In the genomic region with DNA sequence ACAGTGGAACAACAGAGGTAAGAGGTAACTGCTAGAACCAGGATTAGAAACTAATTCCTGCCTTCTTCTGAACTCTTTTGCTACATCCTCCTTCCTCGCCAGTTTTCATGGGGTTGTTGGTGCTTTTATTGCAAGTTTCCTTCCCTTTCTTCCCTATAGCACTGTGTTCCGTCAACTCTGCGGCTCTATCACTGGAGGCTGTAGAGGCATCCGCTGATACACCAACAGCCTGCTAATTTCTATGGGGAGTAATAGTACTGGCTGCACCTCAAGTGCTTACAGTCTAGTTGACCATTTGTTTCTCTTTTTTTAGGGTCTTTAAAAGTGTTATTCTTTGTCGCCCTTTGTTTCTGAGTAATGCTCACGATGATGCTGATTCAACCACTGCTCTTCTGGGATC, we compare ENCODE assay signal across 9 cellular contexts. TPM values are rescaled to one million over a fixed set of nuclear protein-coding genes. Genes with fewer than 3 reads are reported as not detected.
DNase-seq lines count a peak whose midpoint lies in the region; ATAC-seq and TF ChIP-seq lines count a peak whose summit lies in the region.
"Had no signal": no experiment of that assay in that cellular context is flagged by ENCODE, and none has a peak within 500 bp of the region (broad histone marks: within the 10 kb centered on the region; RNA-seq: fewer than 3 reads in every experiment).

No MANE protein-coding gene starts in this region.

- in situ Hi-C loops in gastrocnemius medialis (cut with MboI; ENCODE audit: low sequenced_read_pairs in 4 of 4) = no loop called here

- peak; percentile 69 for ATAC-seq in SK-N-SH treated with all-trans-retinoic acid at 6 μM for 48 hours
- ATAC-seq in gastrocnemius medialis = no peak
- no peak for ATAC-seq in HG02870 (IDR thresholded peaks at IDR 0.05; ENCODE audit: unreplicated experiment)

- intact Hi-C loops in gastrocnemius medialis (cut with DNase I; ENCODE audit: low total_unique reads) = loop anchor here (5.0 to 10.0 kb wide), 3 partner anchors 117 to 401 kb away; partner anchors contain the start of gene URB1

- no peak overlapping the region for H4K5ac ChIP-seq in H9 (ENCODE audit: insufficient read length, low read depth, low read length)

- H3K36me3 Mint-ChIP-seq in H9 (ENCODE audit: insufficient read depth in 1 of 3, low read depth in 3 of 3) = peaks cover 5 to 24% (median 19%) of the 10 kb centered on the region in 3 experiments; a peak in 6 of 7 replicates

- H3K4me3 ChIP-seq in BJ (ENCODE audit: low read depth, low read length) (peak overlapping the region; percentile 98), fibroblast of villous mesenchyme (ENCODE audit: low read depth, low read length) (peak overlapping the region; percentile 94), gastrocnemius medialis (peak overlapping the region; percentile 82 to 98 (median 92))

- no peaks in the 10 kb centered on the region; the same call in 1 of the 2 replicates for H3K27me3 Mint-ChIP-seq in H9 (ENCODE audit: low read depth)

- H3K18ac ChIP-seq in H9 (ENCODE audit: insufficient read length, low read depth, low read length) = no peak overlapping the region

- no peak overlapping the region for H2BK20ac ChIP-seq in H9 (ENCODE audit: low read depth, low read length, poor library complexity, severe bottlenecking)

- H3K79me1 ChIP-seq in H9 (ENCODE audit: insufficient read depth, low read depth, low read length, poor library complexity, severe bottlenecking) = no peaks in the 10 kb centered on the region

- peak overlapping the region; percentile 92 for H3K4me2 ChIP-seq in H9 (ENCODE audit: insufficient read depth, insufficient read length, low read length)

- peak overlapping the region in 2 of 3 experiments; percentile 64 to 94; a peak in 5 of 7 replicates for H3K27ac Mint-ChIP-seq in H9

- 0 out of 2 replicates have a peak overlapping the region, but pooled peaks have one; percentile 6 for H3K14ac ChIP-seq in H9 (ENCODE audit: insufficient read depth, low read length)

- no peak overlapping the region for H2BK15ac ChIP-seq in H9 (ENCODE audit: low read depth, low read length)

- no peak overlapping the region for H3K23ac ChIP-seq in H9 (ENCODE audit: insufficient read length, low read depth, low read length)

- no peak overlapping the region for H4K8ac ChIP-seq in H9 (replicated peaks; ENCODE audit: insufficient read length, low read depth, low read length)

- H2AFZ ChIP-seq in H9 (ENCODE audit: low read length) = no peak overlapping the region

- H3K27me3 ChIP-seq in BJ (ENCODE audit: control insufficient read depth, insufficient read depth, low read length) (no peaks in the 10 kb centered on the region), H9 (ENCODE audit: insufficient read depth, low read length) (no peaks in the 10 kb centered on the region), gastrocnemius medialis (no peaks in the 10 kb centered on the region)

- no peak overlapping the region for H3T11ph ChIP-seq in H9 (ENCODE audit: low read length)

- H3K27ac ChIP-seq in H9 (ENCODE audit: insufficient read length, low read depth, low read length) (no peak overlapping the region), gastrocnemius medialis (no peak overlapping the region)

- H3K4me3 Mint-ChIP-seq in H9 = peak overlapping the region; percentile 99 to 100

- POLR2A ChIA-PET in BJ (lab: Charles Lee) = no interaction called here

- CTCF ChIA-PET in BJ (lab: Yijun Ruan, JAX) = interaction anchor here (1.8 kb wide), 1 partner anchor 492 kb away, joined by 5 read pairs; no protein-coding TSS in a partner anchor

- H4K20me1 ChIP-seq in H9 (ENCODE audit: control insufficient read depth, insufficient read depth, insufficient read length) = no peaks in the 10 kb centered on the region

- no peak overlapping the region for H2BK5ac ChIP-seq in H9 (ENCODE audit: insufficient read length, low read length)

- no peak overlapping the region for H2BK12ac ChIP-seq in H9 (ENCODE audit: insufficient read length, low read depth, low read length)

- H3K9ac ChIP-seq in H9 (ENCODE audit: extremely low read depth, insufficient read length, low read length) = peak overlapping the region; percentile 44

- no peak overlapping the region for H2AK5ac ChIP-seq in H9 (ENCODE audit: insufficient read length, low read length)

- no peaks in the 10 kb centered on the region for H3K9me3 ChIP-seq in H9 (ENCODE audit: control insufficient read depth, low read depth, low read length)
- H3K9me3 ChIP-seq in gastrocnemius medialis = no peaks in the 10 kb centered on the region

- peaks cover 2% of the 10 kb centered on the region; the same call in 1 of the 2 replicates for H3K79me2 ChIP-seq in H9 (ENCODE audit: insufficient read depth, low read length)

- no peak overlapping the region for H3K56ac ChIP-seq in H9 (ENCODE audit: insufficient read length, low read depth, low read length)

- no peaks in the 10 kb centered on the region for H3K4me1 ChIP-seq in H9 (ENCODE audit: insufficient read depth, low read length)
- H3K4me1 ChIP-seq in gastrocnemius medialis = peaks cover 14 to 25% of the 10 kb centered on the region in 2 donors

- no peaks in the 10 kb centered on the region for H3K9me3 Mint-ChIP-seq in H9

- TF ChIP-seq POLR2A in gastrocnemius medialis (IDR thresholded peaks at IDR 0.05) = no peak

- no peak overlapping the region for H3K4ac ChIP-seq in H9 (ENCODE audit: low read depth, low read length)

- peaks cover 12 to 18% of the 10 kb centered on the region in 2 experiments; a peak in 3 of 4 replicates for H3K4me1 Mint-ChIP-seq in H9

- H4K91ac ChIP-seq in H9 (ENCODE audit: insufficient read length, low read depth, low read length) = no peak overlapping the region

- no CpG with 5 or more reads among the region's 6 CpGs for WGBS in H9 (ENCODE audit: extremely low coverage, insufficient read length, low lambda C conversion rate)

- DNase-seq in BJ (ENCODE audit: low read depth) (no peak), H9 (no peak), fibroblast of villous mesenchyme (ENCODE audit: low read depth) (peak; percentile 12), gastrocnemius medialis (no peak), NCI-H2171 (lab: John Stamatoyannopoulos, UW) (no peak), nucleus accumbens (lab: John Stamatoyannopoulos, UW) (no peak)

- no peak for TF ChIP-seq CTCF in BJ (IDR thresholded peaks at IDR 0.05; ENCODE audit: insufficient read depth, low read depth, low read length)
- TF ChIP-seq CTCF in H9 (conservative IDR thresholded peaks at IDR 0.05) = no peak
- TF ChIP-seq CTCF in fibroblast of villous mesenchyme (IDR thresholded peaks at IDR 0.05; ENCODE audit: insufficient read depth, low read depth, low read length) = no peak
- TF ChIP-seq CTCF in gastrocnemius medialis (IDR thresholded peaks at IDR 0.05 in 4 of 5, conservative IDR thresholded peaks at IDR 0.05 in 1 of 5) = no peak

- H3K23me2 ChIP-seq in H9 (ENCODE audit: insufficient read length, low read depth, low read length, poor library complexity, severe bottlenecking) = peaks cover 10% of the 10 kb centered on the region

- H3K36me3 ChIP-seq in BJ (ENCODE audit: control insufficient read depth, insufficient read depth, low read length) (no peaks in the 10 kb centered on the region), gastrocnemius medialis (no peaks in the 10 kb centered on the region)

- no peak overlapping the region for H2BK120ac ChIP-seq in H9 (ENCODE audit: low read depth, low read length, poor library complexity, severe bottlenecking)

TF ChIP-seq in SK-N-SH treated with all-trans-retinoic acid at 6 μM for 48 hours, 23 proteins besides CTCF, POLR2A, EP300 and RAD21:
- TF ChIP-seq ZC3H10 (CRISPR knock-in tag; IDR thresholded peaks at IDR 0.05) (no peak), POU6F1 (CRISPR knock-in tag; IDR thresholded peaks at IDR 0.05; ENCODE audit: borderline replicate concordance, low read depth) (no peak), CREB5 (CRISPR knock-in tag; IDR thresholded peaks at IDR 0.05; ENCODE audit: low read depth) (no peak)

RNA-seq across cellular contexts. Expression of gene MIS18A, which starts 0.8 kb away (rescaled TPM):
- polyA plus RNA-seq in BJ (2011; rRNA removed) = 6.0 and 7.2 TPM in 2 replicates
- 0.82 and 1.2 TPM in 2 replicates for polyA minus RNA-seq in BJ (2011; rRNA and poly(A)+ RNA removed)
- total RNA-seq in H9 (2021) (56.3 and 56.5 TPM in 2 replicates), fibroblast of villous mesenchyme (6.4 and 13.0 TPM in 2 replicates), gastrocnemius medialis (1 to 10 TPM in 1 of 4 donors, under 1 TPM in 3; 0.51 to 2.7 (median 0.87) TPM)

RNA-seq across cellular contexts. Expression of gene MRAP, which starts 20.6 kb away (rescaled TPM):
- not detected in 2 replicates for polyA plus RNA-seq in BJ (2011; rRNA removed)
- not detected in 2 replicates for polyA minus RNA-seq in BJ (2011; rRNA and poly(A)+ RNA removed)
- total RNA-seq in H9 (2021) = not detected in 2 replicates
- not detected in 2 replicates for total RNA-seq in fibroblast of villous mesenchyme
- not detected for total RNA-seq in gastrocnemius medialis
- total RNA-seq: LHCN-M2 had no signal
